ENCODE assay signal across 17 cellular contexts in the genomic region with DNA sequence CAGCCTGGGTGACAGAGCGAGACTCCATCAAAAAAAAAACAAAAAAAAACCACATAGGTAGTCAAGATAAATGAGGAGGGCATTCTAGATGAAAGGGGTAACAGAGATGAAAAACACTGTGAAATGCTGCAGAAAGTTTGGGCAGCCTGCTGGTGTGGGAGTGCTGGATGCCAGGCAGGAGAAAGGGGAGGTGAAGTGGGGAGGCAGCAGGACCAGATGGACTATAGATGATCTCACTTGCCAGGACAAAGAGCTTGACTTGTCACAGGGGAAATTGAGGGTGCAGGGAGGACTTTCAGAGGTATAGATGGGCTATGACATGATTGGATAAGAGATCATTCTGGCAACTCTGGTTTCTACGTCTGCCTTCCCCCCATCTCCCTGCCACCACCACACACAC.
DNase-seq lines count a peak whose midpoint lies in the region; TF ChIP-seq lines count a peak whose summit lies in the region.
"Had no signal": no experiment of that assay in that cellular context is flagged by ENCODE, and none has a peak within 500 bp of the region (broad histone marks: within the 10 kb centered on the region; RNA-seq: fewer than 3 reads in every experiment).

No MANE protein-coding gene starts in this region.

- H2AFZ ChIP-seq in mesenchymal stem cell (ENCODE audit: low read depth, low read length), result no peak overlapping the region
- H2AFZ ChIP-seq: GM23338 had no signal

- no peak overlapping the region for H4K91ac ChIP-seq in mesenchymal stem cell (ENCODE audit: low read length)

- H2BK120ac ChIP-seq in mesenchymal stem cell (ENCODE audit: low read depth, low read length), result no peak overlapping the region

- H2AK5ac ChIP-seq in mesenchymal stem cell (ENCODE audit: low read length, severe bottlenecking), result no peak overlapping the region

- DNase-seq in G401 (ENCODE audit: low spot score), result peak; percentile 67
- DNase-seq in cerebellum (ENCODE audit: low spot score), result peak; percentile 58
- DNase-seq in mesenchymal stem cell, result no peak
- DNase-seq in SW480 (ENCODE audit: low spot score), result no peak
- no peak for DNase-seq in Peyer's patch
- no peak for DNase-seq in T-helper 1 cell
- DNase-seq: CD4-positive, CD25-positive, alpha-beta regulatory T cell; CD8-positive, alpha-beta T cell; DMS 273 treated with DMSO at 0.1 percent for 48 hours; DMS79; EL; GF-D8; H9 had no signal

- H3K4me3 ChIP-seq in mesenchymal stem cell (ENCODE audit: insufficient read depth in 1 of 2, low read depth in 1 of 2, low read length in 2 of 2) (no peak overlapping the region), Peyer's patch (no peak overlapping the region)
- H3K4me3 ChIP-seq: BLaER1, GM23338 had no signal

- peak overlapping the region; percentile 23 for H4K8ac ChIP-seq in mesenchymal stem cell (ENCODE audit: low read length)

- peak overlapping the region in 1 of 2 experiments; percentile 61 for H3K14ac ChIP-seq in mesenchymal stem cell (ENCODE audit: low read length in 2 of 2)

- H3K9me3 ChIP-seq in mesenchymal stem cell (ENCODE audit: control insufficient read depth, low read length) (no peaks in the 10 kb centered on the region), Peyer's patch (no peaks in the 10 kb centered on the region)
- H3K9me3 ChIP-seq: BLaER1 had no signal

- TF ChIP-seq CTCF in Peyer's patch (IDR thresholded peaks at IDR 0.05), result no peak

- no peak overlapping the region for H3K4me2 ChIP-seq in mesenchymal stem cell (ENCODE audit: low read length, poor library complexity, severe bottlenecking)
- H3K4me2 ChIP-seq: BLaER1, GM23338 had no signal

- H3K23ac ChIP-seq in mesenchymal stem cell (ENCODE audit: low read length in 2 of 2), result no peak overlapping the region

- peak overlapping the region in 1 of 2 experiments; percentile 94 for H2BK12ac ChIP-seq in mesenchymal stem cell (ENCODE audit: low read length in 2 of 2)

- no peak overlapping the region for H3K9ac ChIP-seq in mesenchymal stem cell (ENCODE audit: low read length)
- H3K9ac ChIP-seq: BLaER1 had no signal

- TF ChIP-seq POLR2A in Peyer's patch (IDR thresholded peaks at IDR 0.05), result no peak

- H2BK5ac ChIP-seq in mesenchymal stem cell (ENCODE audit: low read depth, low read length, poor library complexity, severe bottlenecking), result no peak overlapping the region

- no peaks in the 10 kb centered on the region for H3K36me3 ChIP-seq in mesenchymal stem cell (ENCODE audit: control insufficient read depth in 1 of 2, insufficient read depth in 2 of 2, low read depth in 1 of 2, low read length in 2 of 2)
- no peaks in the 10 kb centered on the region for H3K36me3 ChIP-seq in Peyer's patch
- H3K36me3 ChIP-seq: BLaER1 had no signal

- H3K4me1 ChIP-seq in mesenchymal stem cell (ENCODE audit: control insufficient read depth, insufficient read depth, low read depth, low read length), result peaks cover 5% of the 10 kb centered on the region
- H3K4me1 ChIP-seq in Peyer's patch, result peaks cover 0 to 9% (median 0%) of the 10 kb centered on the region in 4 donors
- H3K4me1 ChIP-seq: BLaER1 had no signal

- peak overlapping the region in 1 of 2 experiments; percentile 59 for H3K18ac ChIP-seq in mesenchymal stem cell (ENCODE audit: low read depth in 1 of 2, low read length in 2 of 2)

- no peak overlapping the region for H3K4ac ChIP-seq in mesenchymal stem cell (ENCODE audit: low read depth in 1 of 2, low read length in 2 of 2)

- H3K79me1 ChIP-seq in mesenchymal stem cell (replicated peaks; ENCODE audit: low read length, poor library complexity, severe bottlenecking), result no peaks in the 10 kb centered on the region

- H2BK15ac ChIP-seq in mesenchymal stem cell (ENCODE audit: low read depth, poor library complexity, severe bottlenecking), result no peak overlapping the region

- H3K27me3 ChIP-seq in mesenchymal stem cell (ENCODE audit: control insufficient read depth in 1 of 2, insufficient read depth in 1 of 2, low read length in 2 of 2), result no peaks in the 10 kb centered on the region
- no peaks in the 10 kb centered on the region for H3K27me3 ChIP-seq in Peyer's patch
- H3K27me3 ChIP-seq: BLaER1 had no signal

- in situ Hi-C loops in G401 (cut with HindIII; ENCODE audit: low sequenced_read_pairs), result no loop called here

- H3K27ac ChIP-seq in mesenchymal stem cell (ENCODE audit: low read length, poor library complexity, severe bottlenecking) (no peak overlapping the region), Peyer's patch (no peak overlapping the region)
- H3K27ac ChIP-seq: 22Rv1, BLaER1, C4-2B had no signal

- no CpG with 5 or more reads among the region's 2 CpGs for WGBS in mesenchymal stem cell

Comparison
In these comparisons a context has a peak if more than half of its experiments do, and no peak if none do; other contexts are left out.
1. DNase-seq: peak in G401 (single experiment) and cerebellum (single experiment); none in mesenchymal stem cell (single experiment), SW480 (single experiment), Peyer's patch (0 of 3) and T-helper 1 cell (0 of 5).